In the genomic region with DNA sequence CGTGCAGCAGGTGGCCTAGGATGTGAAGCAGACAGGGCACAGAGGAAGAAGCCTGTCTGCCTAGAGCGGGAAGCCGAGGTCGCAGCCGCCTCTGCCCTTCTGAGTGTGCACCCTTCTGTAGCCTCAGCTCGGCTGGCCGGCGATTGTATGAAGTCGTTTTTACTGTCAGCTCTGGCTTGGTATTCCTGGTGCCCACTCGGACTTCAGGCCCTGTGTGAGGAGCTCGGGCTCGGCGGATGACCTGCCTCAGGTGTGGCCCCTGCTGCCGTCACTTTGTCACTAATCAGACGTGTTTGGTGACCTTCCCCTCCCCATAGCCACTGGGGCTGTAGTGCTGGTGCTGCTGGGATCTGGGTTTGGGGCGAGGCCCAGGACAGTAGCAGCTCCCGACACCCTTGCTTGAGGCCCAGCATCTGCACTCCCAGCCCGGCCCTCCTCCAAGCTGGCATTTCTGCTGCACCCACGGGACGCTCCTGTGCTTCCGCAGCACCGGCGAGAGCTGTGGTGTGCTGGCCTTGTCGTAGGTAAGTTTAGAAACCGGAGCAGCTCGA, we compare ENCODE assay signal across 17 cellular contexts. TPM values are rescaled to one million over a fixed set of nuclear protein-coding genes. Genes with fewer than 3 reads are reported as not detected.
A peak's percentile ranks its signal among the peaks of the same experiment; 100 is the strongest.
DNase-seq lines count a peak whose midpoint lies in the region; ATAC-seq, FAIRE-seq and TF ChIP-seq lines count a peak whose summit lies in the region.
"Had no signal": no experiment of that assay in that cellular context is flagged by ENCODE, and none has a peak within 500 bp of the region (broad histone marks: within the 10 kb centered on the region; RNA-seq: fewer than 3 reads in every experiment).

No MANE protein-coding gene starts in this region.

- intact Hi-C loops in endothelial cell of umbilical vein (cut with micrococcal nuclease), result loop anchor here (2.0 kb wide), 1 partner anchor 117 kb away; the partner anchor contains the start of gene ADARB1

- peaks cover 31% of the 10 kb centered on the region for H3K79me2 ChIP-seq in endothelial cell of umbilical vein (ENCODE audit: control insufficient read depth, insufficient read depth, low read length)

- H3K27ac ChIP-seq in SK-N-MC, result peak overlapping the region; percentile 67
- peak overlapping the region; percentile 61 for H3K27ac ChIP-seq in endothelial cell of umbilical vein (ENCODE audit: insufficient read depth, low read depth, low read length)
- H3K27ac ChIP-seq in mesodermal cell (ENCODE audit: low read depth, low read length, severe bottlenecking), result peak overlapping the region; percentile 95
- peak overlapping the region; percentile 85 to 94 for H3K27ac ChIP-seq in thoracic aorta
- H3K27ac ChIP-seq: colonic mucosa, foreskin keratinocyte had no signal

- no peaks in the 10 kb centered on the region for H4K20me1 ChIP-seq in endothelial cell of umbilical vein (replicated peaks; ENCODE audit: control insufficient read depth, extremely low read depth, insufficient read depth, low read length)

- no peak for FAIRE-seq in endothelial cell of umbilical vein (lab: Jason Lieb, UNC)
- FAIRE-seq: GM12891 had no signal

- H3K9me3 ChIP-seq in SK-N-MC (ENCODE audit: low read depth, low read length) (no peaks in the 10 kb centered on the region), endothelial cell of umbilical vein (replicated peaks; ENCODE audit: control insufficient read depth, insufficient read depth, low read length) (no peaks in the 10 kb centered on the region), mesodermal cell (ENCODE audit: control insufficient read depth, low read length) (no peaks in the 10 kb centered on the region), thoracic aorta (no peaks in the 10 kb centered on the region)
- H3K9me3 ChIP-seq: colonic mucosa had no signal

- CTCF ChIA-PET in endothelial cell of umbilical vein (lab: Charles Lee), result interaction anchor here (1.0 to 6.5 kb wide), 8 partner anchors 9 to 182 kb away, joined by 3 to 47 read pairs (median 4); no protein-coding TSS in a partner anchor

- no peak for TF ChIP-seq POLR2A in endothelial cell of umbilical vein (IDR thresholded peaks at IDR 0.05; ENCODE audit: low read depth, low read length)

- ATAC-seq in thoracic aorta (ENCODE audit: insufficient number of reproducible peaks, low FRiP score, low read depth) (no peak), HG03432 (IDR thresholded peaks at IDR 0.05; ENCODE audit: unreplicated experiment) (no peak)
- ATAC-seq: foreskin keratinocyte had no signal

- no peak overlapping the region for H3K4me3 ChIP-seq in SK-N-MC
- no peak overlapping the region for H3K4me3 ChIP-seq in endothelial cell of umbilical vein (replicated peaks in 1 of 3; ENCODE audit: insufficient read depth in 1 of 3, low read depth in 1 of 3, low read length in 3 of 3)
- no peak overlapping the region for H3K4me3 ChIP-seq in mesodermal cell (ENCODE audit: extremely low read depth, insufficient read depth, low read length, poor library complexity, severe bottlenecking)
- H3K4me3 ChIP-seq in thoracic aorta, result peak overlapping the region; percentile 42
- H3K4me3 ChIP-seq: colonic mucosa had no signal

- WGBS in mesodermal cell (ENCODE audit: insufficient coverage in 2 of 2), 2 experiments, result 94 to 95% methylated on average over 24 of the region's 26 CpGs

- H3K4me2 ChIP-seq in endothelial cell of umbilical vein (ENCODE audit: insufficient read depth, low read length), result no peak overlapping the region

- no TSS peak for BruUV-seq in endothelial cell of umbilical vein (replicated peaks; lab: Mats Ljungman, UMichigan)

- DNase-seq in SK-N-MC (ENCODE audit: low read depth, low spot score) (no peak), endothelial cell of umbilical vein (ENCODE audit: low read depth, low spot score) (no peak), thoracic aorta (ENCODE audit: low spot score) (no peak), NCI-H2196 (lab: John Stamatoyannopoulos, UW; ENCODE audit: unreplicated experiment) (no peak), activated gamma-delta T cell treated with Interleukin-2 at 50 U/mL for 16 hours (no peak)
- no peak for DNase-seq in activated effector memory CD4-positive, alpha-beta T cell treated with anti-CD3 and anti-CD28 coated beads, Interleukin-2, amount 50 U/mL, for 16 hours
- DNase-seq: activated naive CD4-positive, alpha-beta T cell treated with anti-CD3 and anti-CD28 coated beads, Interleukin-2, amount 50 U/mL, for 16 hours; colonic mucosa; foreskin keratinocyte; Karpas-422; NCI-H1930; NCI-H748 treated with DMSO at 0.1 percent for 48 hours; SIG-M5 had no signal

- H3K9ac ChIP-seq in SK-N-MC (ENCODE audit: insufficient read length) (no peak overlapping the region), endothelial cell of umbilical vein (replicated peaks; ENCODE audit: extremely low read depth, insufficient read depth, low read length) (no peak overlapping the region)

- dilution Hi-C loops in endothelial cell of umbilical vein (cut with MboI; ENCODE audit: extremely low pct_ligation_motif_present, low sequenced_read_pairs), result no loop called here

- POLR2A ChIA-PET in endothelial cell of umbilical vein (lab: Charles Lee), result no interaction called here

- H2AFZ ChIP-seq in endothelial cell of umbilical vein (ENCODE audit: low read depth, low read length), result no peak overlapping the region

- H3K9me1 ChIP-seq in endothelial cell of umbilical vein (replicated peaks; ENCODE audit: control insufficient read depth, extremely low read depth, insufficient read depth, low read length), result no peaks in the 10 kb centered on the region

- peaks cover 33% of the 10 kb centered on the region for H3K4me1 ChIP-seq in endothelial cell of umbilical vein (ENCODE audit: control insufficient read depth, extremely low read depth, insufficient read depth, low read length)
- peaks cover 31% of the 10 kb centered on the region for H3K4me1 ChIP-seq in mesodermal cell (ENCODE audit: control insufficient read depth, insufficient read depth, low read length, poor library complexity, severe bottlenecking)
- peaks cover 45 to 80% of the 10 kb centered on the region in 2 donors for H3K4me1 ChIP-seq in thoracic aorta (ENCODE audit: control insufficient read depth in 1 of 2, low read depth in 2 of 2)
- H3K4me1 ChIP-seq: colonic mucosa had no signal

- TF ChIP-seq CTCF in endothelial cell of umbilical vein (IDR thresholded peaks at IDR 0.05; ENCODE audit: extremely low read depth in 1 of 2, insufficient read depth in 1 of 2, low read depth in 1 of 2, low read length in 2 of 2) (no peak), thoracic aorta (IDR thresholded peaks at IDR 0.05) (no peak)

- H3K36me3 ChIP-seq in SK-N-MC (ENCODE audit: insufficient read depth, low read length) (peaks cover 76% of the 10 kb centered on the region), endothelial cell of umbilical vein (ENCODE audit: control insufficient read depth in 2 of 2, extremely low read depth in 1 of 2, insufficient read depth in 2 of 2, low read length in 2 of 2) (peaks cover 5 to 13% of the 10 kb centered on the region in 2 experiments), mesodermal cell (ENCODE audit: control insufficient read depth, insufficient read depth, low read length) (peaks cover 63% of the 10 kb centered on the region), thoracic aorta (no peaks in the 10 kb centered on the region)
- H3K36me3 ChIP-seq: colonic mucosa had no signal

- H3K27me3 ChIP-seq in endothelial cell of umbilical vein (ENCODE audit: control insufficient read depth in 2 of 2, insufficient read depth in 2 of 2, low read length in 2 of 2) (no peaks in the 10 kb centered on the region), thoracic aorta (replicated peaks; ENCODE audit: insufficient read depth) (no peaks in the 10 kb centered on the region)
- H3K27me3 ChIP-seq: colonic mucosa, foreskin keratinocyte had no signal

TF ChIP-seq in endothelial cell of umbilical vein, 7 proteins besides CTCF, POLR2A, EP300 and RAD21:
- no peak for TF ChIP-seq POLR2AphosphoS5 (IDR thresholded peaks at IDR 0.05; ENCODE audit: insufficient read depth, low read depth, low read length)
- TF ChIP-seq, protein P1, sequence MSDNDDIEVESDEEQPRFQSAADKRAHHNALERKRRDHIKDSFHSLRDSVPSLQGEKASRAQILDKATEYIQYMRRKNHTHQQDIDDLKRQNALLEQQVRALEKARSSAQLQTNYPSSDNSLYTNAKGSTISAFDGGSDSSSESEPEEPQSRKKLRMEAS (IDR thresholded peaks at IDR 0.05; ENCODE audit: insufficient read depth, insufficient read length), result no peak
- no peak for TF ChIP-seq JUN (IDR thresholded peaks at IDR 0.05; ENCODE audit: borderline replicate concordance, insufficient read depth, insufficient read length, low read depth)
- no peak for TF ChIP-seq GATA2 (IDR thresholded peaks at IDR 0.05; ENCODE audit: insufficient read depth, insufficient read length, low read depth, low read length)
- no peak for TF ChIP-seq EZH2 (IDR thresholded peaks at IDR 0.05; ENCODE audit: borderline replicate concordance, low read depth, low read length, severe bottlenecking)
- no peak for TF ChIP-seq MYC (IDR thresholded peaks at IDR 0.05; ENCODE audit: low read depth, low read length)
- TF ChIP-seq FOS (IDR thresholded peaks at IDR 0.05; ENCODE audit: borderline replicate concordance, insufficient read depth, low read length), result no peak

RNA-seq across cellular contexts. Expression of gene SLX9, which starts 18.1 kb away (rescaled TPM):
- total RNA-seq in endothelial cell of umbilical vein, result 46.4 and 50.6 TPM in 2 replicates
- 27.0 and 27.7 TPM in 2 replicates for polyA plus RNA-seq in endothelial cell of umbilical vein
- 22.2 and 31.4 TPM in 2 replicates for polyA plus RNA-seq in endothelial cell of umbilical vein (2011; cell fraction: cytosol; rRNA removed)
- polyA plus RNA-seq in endothelial cell of umbilical vein (2011; cell fraction: nucleus; rRNA removed), result 12.9 and 19.4 TPM in 2 replicates
- polyA plus RNA-seq in endothelial cell of umbilical vein (2012), result 22.1 and 31.0 TPM in 2 replicates
- 5.8 and 7.4 TPM in 2 replicates for polyA minus RNA-seq in endothelial cell of umbilical vein
- 43.1 TPM for polyA minus RNA-seq in endothelial cell of umbilical vein (2011; cell fraction: cytosol; rRNA and poly(A)+ RNA removed)
- polyA minus RNA-seq in endothelial cell of umbilical vein (2011; cell fraction: nucleus; rRNA and poly(A)+ RNA removed), result 2.3 and 5.7 TPM in 2 replicates
- 27.2 TPM for polyA plus RNA-seq in mesodermal cell (2013, experiment 1 of 2)
- polyA plus RNA-seq in mesodermal cell (2013, experiment 2 of 2), result 23.0 TPM
- total RNA-seq in thoracic aorta, result 10 to 100 TPM in 1 of 2 donors, 1 to 10 TPM in 1; 5.9 to 10.6 TPM

RNA-seq across cellular contexts. Expression of gene ITGB2, which starts 37.3 kb away (rescaled TPM):
- total RNA-seq in endothelial cell of umbilical vein (0.65 and 0.91 TPM in 2 replicates), thoracic aorta (100 to 1,000 TPM; 161 to 166 TPM)
- polyA plus RNA-seq in endothelial cell of umbilical vein, result 0.39 and 0.59 TPM in 2 replicates
- polyA plus RNA-seq in endothelial cell of umbilical vein (2011; cell fraction: cytosol; rRNA removed), result 0.26 and 0.87 TPM in 2 replicates
- polyA plus RNA-seq in endothelial cell of umbilical vein (2011; cell fraction: nucleus; rRNA removed), result 0.30 and 0.48 TPM in 2 replicates
- 0.94 and 1.9 TPM in 2 replicates for polyA plus RNA-seq in endothelial cell of umbilical vein (2012)
- polyA minus RNA-seq in endothelial cell of umbilical vein, result 0.19 TPM in 1 of 2 replicates, not detected in the other
- 0.72 TPM for polyA minus RNA-seq in endothelial cell of umbilical vein (2011; cell fraction: cytosol; rRNA and poly(A)+ RNA removed)
- 0.58 TPM in 1 of 2 replicates, not detected in the other for polyA minus RNA-seq in endothelial cell of umbilical vein (2011; cell fraction: nucleus; rRNA and poly(A)+ RNA removed)
- polyA plus RNA-seq in mesodermal cell (2013, experiment 1 of 2), result 2.4 TPM
- 1.5 TPM for polyA plus RNA-seq in mesodermal cell (2013, experiment 2 of 2)
- polyA plus RNA-seq: neural cell had no signal

Comparison
In these comparisons a context has a peak if more than half of its experiments do, and no peak if none do; other contexts are left out.
1. RNA of gene ITGB2, which starts 37.3 kb away (total RNA-seq): 161 to 166 TPM in thoracic aorta; 0.65 to 0.91 TPM in endothelial cell of umbilical vein; every median in the first group is over 10 times any median in the second.
2. Peak in every context shown above with its lines, with median percentiles within 50 percentile points of each other: H3K27ac ChIP-seq.